1 cellular context compared by ENCODE assay signal in the genomic region with DNA sequence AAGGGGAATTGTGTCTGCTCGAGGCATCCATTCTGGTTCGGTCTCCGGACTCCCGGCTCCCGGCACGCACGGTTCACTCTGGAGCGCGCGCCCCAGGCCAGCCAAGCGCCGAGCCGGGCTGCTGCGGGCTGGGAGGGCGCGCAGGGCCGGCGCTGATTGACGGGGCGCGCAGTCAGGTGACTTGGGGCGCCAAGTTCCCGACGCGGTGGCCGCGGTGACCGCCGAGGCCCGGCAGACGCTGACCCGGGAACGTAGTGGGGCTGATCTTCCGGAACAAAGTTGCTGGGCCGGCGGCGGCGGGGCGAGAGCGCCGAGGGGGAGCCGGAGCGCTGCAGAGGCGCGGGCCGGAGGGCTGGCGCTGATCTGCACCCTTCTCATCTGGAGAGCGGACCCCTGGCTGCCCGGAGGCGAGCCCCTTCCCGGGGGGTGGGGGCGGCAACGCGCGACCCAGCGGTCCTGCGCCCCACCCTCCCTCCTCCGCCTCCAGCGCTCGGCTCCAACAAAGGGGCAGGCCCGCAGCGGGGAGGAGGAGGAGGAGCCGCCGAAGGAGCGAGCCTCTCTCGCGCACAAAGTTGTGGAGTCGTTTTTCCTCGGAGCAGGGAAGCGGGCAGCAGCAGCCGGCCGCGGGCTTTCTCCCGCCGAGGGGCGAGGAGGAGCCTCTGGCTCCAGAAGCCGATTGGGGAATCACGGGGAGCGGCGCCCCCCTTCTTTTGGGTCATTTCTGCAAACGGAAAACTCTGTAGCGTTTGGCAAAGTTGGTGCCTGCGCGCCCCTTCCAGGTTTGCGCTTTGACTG.
TF ChIP-seq lines count a peak whose summit lies in the region.

TSS of gene UTRN (plus strand) at position 583 of the 795 bp plus-strand sequence. CDS start 6,494 bp downstream, outside the sequence.

TF ChIP-seq in HepG2, 621 proteins besides CTCF, POLR2A, EP300 and RAD21 (continued from another document and continues in another):
- TF ChIP-seq, protein P1, sequence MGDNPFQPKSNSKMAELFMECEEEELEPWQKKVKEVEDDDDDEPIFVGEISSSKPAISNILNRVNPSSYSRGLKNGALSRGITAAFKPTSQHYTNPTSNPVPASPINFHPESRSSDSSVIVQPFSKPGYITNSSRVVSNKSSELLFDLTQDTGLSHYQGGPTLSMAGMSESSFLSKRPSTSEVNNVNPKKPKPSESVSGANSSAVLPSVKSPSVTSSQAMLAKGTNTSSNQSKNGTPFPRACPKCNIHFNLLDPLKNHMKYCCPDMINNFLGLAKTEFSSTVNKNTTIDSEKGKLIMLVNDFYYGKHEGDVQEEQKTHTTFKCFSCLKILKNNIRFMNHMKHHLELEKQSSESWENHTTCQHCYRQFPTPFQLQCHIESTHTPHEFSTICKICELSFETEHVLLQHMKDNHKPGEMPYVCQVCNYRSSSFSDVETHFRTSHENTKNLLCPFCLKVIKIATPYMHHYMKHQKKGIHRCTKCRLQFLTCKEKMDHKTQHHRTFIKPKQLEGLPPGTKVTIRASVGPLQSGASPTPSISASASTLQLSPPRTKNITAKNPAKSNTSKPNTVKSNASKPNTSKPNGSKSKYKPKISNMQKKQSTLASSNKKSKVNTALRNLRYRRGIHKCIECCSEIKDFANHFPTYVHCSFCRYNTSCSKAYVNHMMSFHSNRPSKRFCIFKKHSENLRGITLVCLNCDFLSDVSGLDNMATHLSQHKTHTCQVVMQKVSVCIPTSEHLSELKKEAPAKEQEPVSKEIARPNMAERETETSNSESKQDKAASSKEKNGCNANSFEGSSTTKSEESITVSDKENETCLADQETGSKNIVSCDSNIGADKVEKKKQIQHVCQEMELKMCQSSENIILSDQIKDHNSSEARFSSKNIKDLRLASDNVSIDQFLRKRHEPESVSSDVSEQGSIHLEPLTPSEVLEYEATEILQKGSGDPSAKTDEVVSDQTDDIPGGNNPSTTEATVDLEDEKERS (CRISPR knock-in tag; IDR thresholded peaks at IDR 0.05), result peak; percentile 73; the same call in 1 of the 2 replicates
- TF ChIP-seq ZBTB7B (CRISPR knock-in tag; IDR thresholded peaks at IDR 0.05) (peak; percentile 96; the same call in 1 of the 2 replicates), ZNF615 (CRISPR knock-in tag; IDR thresholded peaks at IDR 0.05; ENCODE audit: borderline replicate concordance) (no peak; the same call in 1 of the 2 replicates), ZFP90 (CRISPR knock-in tag; IDR thresholded peaks at IDR 0.05; ENCODE audit: borderline replicate concordance) (no peak; the same call in 1 of the 2 replicates), ZNF350 (CRISPR knock-in tag; IDR thresholded peaks at IDR 0.05; ENCODE audit: borderline replicate concordance, low read depth) (peak; percentile 16; the same call in 1 of the 2 replicates), HNF1B (CRISPR knock-in tag; IDR thresholded peaks at IDR 0.05) (no peak), ZNF317 (CRISPR knock-in tag; IDR thresholded peaks at IDR 0.05) (0 out of 2 replicates have a peak, but pooled peaks have one; percentile 16), ZZZ3 (CRISPR knock-in tag; IDR thresholded peaks at IDR 0.05; ENCODE audit: borderline replicate concordance) (no peak), GRHL1 (CRISPR knock-in tag; conservative IDR thresholded peaks at IDR 0.05) (no peak), ZNF280B (CRISPR knock-in tag; IDR thresholded peaks at IDR 0.05; ENCODE audit: borderline replicate concordance) (peak; percentile 76), STAT6 (CRISPR knock-in tag; IDR thresholded peaks at IDR 0.05; ENCODE audit: borderline replicate concordance) (no peak), ZNF335 (CRISPR knock-in tag; IDR thresholded peaks at IDR 0.05) (0 out of 2 replicates have a peak, but pooled peaks have one; percentile 59), ZNF546 (CRISPR knock-in tag; conservative IDR thresholded peaks at IDR 0.05) (peak; percentile 91; the same call in 1 of the 2 replicates), KMT2A (CRISPR knock-in tag; IDR thresholded peaks at IDR 0.05) (peak; percentile 95), EEA1 (CRISPR knock-in tag; IDR thresholded peaks at IDR 0.05; ENCODE audit: borderline replicate concordance) (peak; percentile 92), ZNF460 (CRISPR knock-in tag; IDR thresholded peaks at IDR 0.05; ENCODE audit: borderline replicate concordance) (no peak; the same call in 1 of the 2 replicates), ZNF414 (CRISPR knock-in tag; IDR thresholded peaks at IDR 0.05) (no peak), MAZ (IDR thresholded peaks at IDR 0.05; ENCODE audit: borderline replicate concordance, low read depth, low read length) (no peak), MAZ (CRISPR knock-in tag; IDR thresholded peaks at IDR 0.05; ENCODE audit: low read depth) (peak; percentile 99), ATF7-NPFF (CRISPR knock-in tag; IDR thresholded peaks at IDR 0.05; ENCODE audit: low read depth) (peak; percentile 95), HINFP (CRISPR knock-in tag; IDR thresholded peaks at IDR 0.05; ENCODE audit: low read depth) (no peak; the same call in 1 of the 2 replicates), ZNF446 (CRISPR knock-in tag; IDR thresholded peaks at IDR 0.05) (peak; percentile 97), GATA4 (IDR thresholded peaks at IDR 0.05; ENCODE audit: borderline replicate concordance, low read depth) (peak; percentile 41; the same call in 1 of the 2 replicates), ZFP36 (IDR thresholded peaks at IDR 0.05; ENCODE audit: borderline replicate concordance, low read depth, low read length, partially characterized antibody) (no peak), BCLAF1 (IDR thresholded peaks at IDR 0.05) (no peak)
- TF ChIP-seq, protein P2, sequence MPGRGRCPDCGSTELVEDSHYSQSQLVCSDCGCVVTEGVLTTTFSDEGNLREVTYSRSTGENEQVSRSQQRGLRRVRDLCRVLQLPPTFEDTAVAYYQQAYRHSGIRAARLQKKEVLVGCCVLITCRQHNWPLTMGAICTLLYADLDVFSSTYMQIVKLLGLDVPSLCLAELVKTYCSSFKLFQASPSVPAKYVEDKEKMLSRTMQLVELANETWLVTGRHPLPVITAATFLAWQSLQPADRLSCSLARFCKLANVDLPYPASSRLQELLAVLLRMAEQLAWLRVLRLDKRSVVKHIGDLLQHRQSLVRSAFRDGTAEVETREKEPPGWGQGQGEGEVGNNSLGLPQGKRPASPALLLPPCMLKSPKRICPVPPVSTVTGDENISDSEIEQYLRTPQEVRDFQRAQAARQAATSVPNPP (CRISPR knock-in tag; IDR thresholded peaks at IDR 0.05), result peak; percentile 93
- TF ChIP-seq, protein P3, sequence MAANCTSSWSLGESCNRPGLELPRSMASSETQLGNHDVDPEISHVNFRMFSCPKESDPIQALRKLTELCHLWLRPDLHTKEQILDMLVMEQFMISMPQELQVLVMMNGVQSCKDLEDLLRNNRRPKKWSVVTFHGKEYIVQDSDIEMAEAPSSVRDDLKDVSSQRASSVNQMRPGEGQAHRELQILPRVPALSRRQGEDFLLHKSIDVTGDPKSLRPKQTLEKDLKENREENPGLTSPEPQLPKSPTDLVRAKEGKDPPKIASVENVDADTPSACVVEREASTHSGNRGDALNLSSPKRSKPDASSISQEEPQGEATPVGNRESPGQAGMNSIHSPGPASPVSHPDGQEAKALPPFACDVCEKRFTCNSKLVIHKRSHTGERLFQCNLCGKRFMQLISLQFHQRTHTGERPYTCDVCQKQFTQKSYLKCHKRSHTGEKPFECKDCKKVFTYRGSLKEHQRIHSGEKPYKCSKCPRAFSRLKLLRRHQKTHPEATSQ (CRISPR knock-in tag; IDR thresholded peaks at IDR 0.05; ENCODE audit: borderline replicate concordance), result peak; percentile 36
- TF ChIP-seq, protein P4, sequence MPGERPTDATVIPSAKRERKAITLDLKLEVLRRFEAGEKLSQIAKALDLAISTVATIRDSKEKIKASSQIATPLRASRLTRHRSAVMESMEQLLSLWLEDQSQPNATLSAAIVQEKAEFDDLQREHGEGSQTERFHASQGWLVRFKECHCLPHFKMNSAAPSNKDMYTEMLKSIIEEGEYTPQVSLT (CRISPR knock-in tag; IDR thresholded peaks at IDR 0.05; ENCODE audit: borderline replicate concordance, low read depth), result no peak; the same call in 1 of the 2 replicates
